29 cellular contexts compared by ENCODE assay signal in genomic region chr11:60968223-60968622, GRCh38. TPM values are rescaled to one million over a fixed set of nuclear protein-coding genes. Genes with fewer than 3 reads are reported as not detected.
"Had no signal": no experiment of that assay in that cellular context is flagged by ENCODE, and none has a peak within 500 bp of the region (broad histone marks: within the 10 kb centered on the region; RNA-seq: fewer than 3 reads in every experiment).

No MANE protein-coding gene starts in this region.

- FAIRE-seq: islet of Langerhans, kidney, pancreas, small intestine had no signal

- DNase-seq: hypothalamus; immature natural killer cell; kidney; left colon; left lung; lower lobe of right lung; mammary epithelial cell; mesenchymal stem cell; naive thymus-derived CD8-positive, alpha-beta T cell; nucleus accumbens; pancreas; posterior cingulate gyrus; retina; right cardiac atrium; small intestine; stimulated activated CD4-positive, alpha-beta T cell treated with anti-CD3 and anti-CD28 coated beads, Interleukin-1b, Interleukin-23, amount 100 ng/mL, for 48 hours; stimulated activated CD4-positive, alpha-beta T cell treated with anti-CD3 and anti-CD28 coated beads, Interleukin-2, amount 100 ng/mL, for 48 hours; stimulated activated CD4-positive, alpha-beta T cell treated with anti-CD3 and anti-CD28 coated beads, Interleukin-4, amount 100 ng/mL, for 4 hours; stimulated activated CD8-positive, alpha-beta memory T cell treated with anti-CD3 and anti-CD28 coated beads, Interleukin-4, amount 100 ng/mL, for 48 hours; stimulated activated naive CD4-positive, alpha-beta T cell treated with Interleukin-2 at 50 U/mL for 16 hours; stimulated activated naive CD8-positive, alpha-beta T cell treated with anti-CD3 and anti-CD28 coated beads, Interleukin-15, amount 100 ng/mL, for 72 hours; substantia nigra; uterus had no signal

- H3K4me3 ChIP-seq: left lung, lower lobe of right lung, pancreas, prostate gland, sigmoid colon, tibial nerve, uterus had no signal

- H3K27me3 ChIP-seq: pancreas, sigmoid colon, tibial nerve, uterus had no signal

- H3K27ac ChIP-seq: left lung, lower lobe of right lung, pancreas, prostate gland, sigmoid colon, tibial nerve, uterus had no signal

- H3K4me1 ChIP-seq: lower lobe of right lung, pancreas, prostate gland, sigmoid colon, uterus had no signal

- ATAC-seq: left colon; left lung; lower lobe of right lung; naive thymus-derived CD8-positive, alpha-beta T cell; pancreas; right cardiac atrium; stimulated activated memory B cell treated with anti-CD40 and anti-IgM and Interleukin-4, amounts not matched to agents 10 μg/mL and 1 μg/mL and 100 μg/mL, for 72 hours; stimulated activated naive CD8-positive, alpha-beta T cell treated with anti-CD3 and anti-CD28 coated beads, Interleukin-15, amount 100 ng/mL, for 72 hours had no signal

- H3K9me3 ChIP-seq: lower lobe of right lung, pancreas, prostate gland, sigmoid colon, tibial nerve, uterus had no signal

- H3K36me3 ChIP-seq: left lung, lower lobe of right lung, pancreas, prostate gland, sigmoid colon, tibial nerve, uterus had no signal

RNA-seq across cellular contexts. Expression of gene CD6, which starts 3.3 kb away (rescaled TPM):
- total RNA-seq: mammary epithelial cell, osteoblast had no signal
- polyA plus RNA-seq: mammary epithelial cell had no signal

RNA-seq across cellular contexts. Expression of gene TMEM132A, which starts 44.0 kb away (rescaled TPM):
- polyA plus RNA-seq: immature natural killer cell; naive thymus-derived CD8-positive, alpha-beta T cell had no signal
